Comparison of ENCODE assay signal across 27 cellular contexts in genomic region chr11:38163526-38163925, GRCh38.
"Had no signal": no experiment of that assay in that cellular context is flagged by ENCODE, and none has a peak within 500 bp of the region (broad histone marks: within the 10 kb centered on the region; RNA-seq: fewer than 3 reads in every experiment).

No MANE protein-coding gene starts in this region.

- H3K36me3 Mint-ChIP-seq: neural progenitor cell; stimulated activated effector memory CD8-positive, alpha-beta T cell treated with anti-CD3 and anti-CD28 coated beads, Interleukin-12 subunit alpha, Interleukin-12 subunit beta, amount 100 ng/mL, for 72 hours; stimulated activated naive B cell treated with anti-CD40 and anti-IgM and Interleukin-4, amounts not matched to agents 10 μg/mL and 1 μg/mL and 100 μg/mL, for 72 hours had no signal

- ATAC-seq: psoas muscle; right cardiac atrium; right lobe of liver; stimulated activated effector memory CD8-positive, alpha-beta T cell treated with anti-CD3 and anti-CD28 coated beads, Interleukin-12 subunit alpha, Interleukin-12 subunit beta, amount 100 ng/mL, for 72 hours; stimulated activated naive B cell treated with anti-CD40 and anti-IgM and Interleukin-4, amounts not matched to agents 10 μg/mL and 1 μg/mL and 100 μg/mL, for 72 hours had no signal

- H3K4me3 Mint-ChIP-seq: nephron; neural progenitor cell; stimulated activated effector memory CD8-positive, alpha-beta T cell treated with anti-CD3 and anti-CD28 coated beads, Interleukin-12 subunit alpha, Interleukin-12 subunit beta, amount 100 ng/mL, for 72 hours; stimulated activated naive B cell treated with anti-CD40 and anti-IgM and Interleukin-4, amounts not matched to agents 10 μg/mL and 1 μg/mL and 100 μg/mL, for 72 hours; stimulated activated naive CD8-positive, alpha-beta T cell treated with anti-CD3 and anti-CD28 coated beads, Interleukin-15, Interleukin-2, amounts not matched to agents 100 ng/mL and 50 ng/mL, for 24 hours had no signal

- H3K27me3 Mint-ChIP-seq: progenitor cell of endocrine pancreas; stimulated activated naive B cell treated with anti-CD40 and anti-IgM and Interleukin-4, amounts not matched to agents 10 μg/mL and 1 μg/mL and 100 μg/mL, for 72 hours; stimulated activated naive CD8-positive, alpha-beta T cell treated with anti-CD3 and anti-CD28 coated beads, Interleukin-15, Interleukin-2, amounts not matched to agents 100 ng/mL and 50 ng/mL, for 24 hours had no signal

- H3K27me3 ChIP-seq: neural progenitor cell, ovary, right lobe of liver, sigmoid colon, stomach, thyroid gland, tibial nerve, upper lobe of left lung, vagina had no signal

- H3K27ac ChIP-seq: neural progenitor cell, ovary, parathyroid adenoma, psoas muscle, right lobe of liver, sigmoid colon, stomach, thoracic aorta, thyroid gland, tibial nerve, upper lobe of left lung, vagina had no signal

- DNase-seq: occipital lobe; ovary; posterior cingulate gyrus; psoas muscle; right cardiac atrium; right lobe of liver; sigmoid colon; small intestine; stimulated activated CD4-positive, alpha-beta T cell treated with anti-CD3 and anti-CD28 coated beads, Interleukin-15, amount 100 ng/mL, for 24 hours; stimulated activated CD4-positive, alpha-beta T cell treated with anti-CD3 and anti-CD28 coated beads, Interleukin-2, amount 100 ng/mL, for 24 hours; stimulated activated CD4-positive, alpha-beta T cell treated with anti-CD3 and anti-CD28 coated beads, Interleukin-2, amount 100 ng/mL, for 48 hours; stimulated activated CD4-positive, alpha-beta T cell treated with anti-CD3 and anti-CD28 coated beads, Interleukin-4, amount 100 ng/mL, for 24 hours; stimulated activated naive B cell treated with anti-CD40 and anti-IgM and Interleukin-4, amounts not matched to agents 10 μg/mL and 1 μg/mL and 100 μg/mL, for 72 hours; stimulated activated naive CD4-positive, alpha-beta T cell treated with Interleukin-2 at 50 U/mL for 16 hours; stomach; thyroid gland; upper lobe of left lung had no signal

- H3K4me3 ChIP-seq: neural progenitor cell, ovary, psoas muscle, right lobe of liver, sigmoid colon, stomach, thoracic aorta, thyroid gland, tibial nerve, upper lobe of left lung, vagina had no signal

- H3K4me1 Mint-ChIP-seq: nephron; neural progenitor cell; stimulated activated effector memory CD8-positive, alpha-beta T cell treated with anti-CD3 and anti-CD28 coated beads, Interleukin-12 subunit alpha, Interleukin-12 subunit beta, amount 100 ng/mL, for 72 hours; stimulated activated naive B cell treated with anti-CD40 and anti-IgM and Interleukin-4, amounts not matched to agents 10 μg/mL and 1 μg/mL and 100 μg/mL, for 72 hours had no signal

- H3K36me3 ChIP-seq: neural progenitor cell, ovary, right lobe of liver, sigmoid colon, stomach, thoracic aorta, thyroid gland, tibial nerve, upper lobe of left lung, vagina had no signal

- H3K27ac Mint-ChIP-seq: nephron; neural progenitor cell; progenitor cell of endocrine pancreas; stimulated activated effector memory CD8-positive, alpha-beta T cell treated with anti-CD3 and anti-CD28 coated beads, Interleukin-12 subunit alpha, Interleukin-12 subunit beta, amount 100 ng/mL, for 72 hours; stimulated activated naive B cell treated with anti-CD40 and anti-IgM and Interleukin-4, amounts not matched to agents 10 μg/mL and 1 μg/mL and 100 μg/mL, for 72 hours; stimulated activated naive CD8-positive, alpha-beta T cell treated with anti-CD3 and anti-CD28 coated beads, Interleukin-15, Interleukin-2, amounts not matched to agents 100 ng/mL and 50 ng/mL, for 24 hours had no signal

- FAIRE-seq: small intestine, urothelium cell line had no signal

- H3K4me1 ChIP-seq: neural progenitor cell, parathyroid adenoma, psoas muscle, right lobe of liver, sigmoid colon, stomach, thyroid gland, upper lobe of left lung, vagina had no signal

- H3K9me3 ChIP-seq: ovary, psoas muscle, right lobe of liver, sigmoid colon, thoracic aorta, thyroid gland, tibial nerve, upper lobe of left lung had no signal
